Comparison of ENCODE assay signal across 17 cellular contexts in the genomic region with DNA sequence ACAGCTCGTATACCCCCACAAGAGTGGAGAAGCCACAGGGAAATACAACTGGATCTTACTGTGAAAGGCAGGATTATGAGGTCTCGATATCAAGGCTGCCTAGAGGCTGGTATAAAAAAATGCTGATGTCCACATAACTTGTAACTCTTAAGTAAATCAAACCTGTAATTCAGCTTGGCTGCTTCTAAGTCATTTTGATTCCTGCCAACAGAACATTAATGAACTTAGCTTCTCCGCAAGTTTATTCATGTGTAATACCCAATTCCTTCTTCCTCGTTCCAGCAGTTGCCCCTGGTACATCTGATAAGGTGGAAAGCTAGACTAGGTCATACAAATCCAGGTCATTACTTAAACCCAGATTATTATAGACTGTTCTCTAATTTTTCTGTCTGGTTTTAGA. TPM values are rescaled to one million over a fixed set of nuclear protein-coding genes. Genes with fewer than 3 reads are reported as not detected.
DNase-seq lines count a peak whose midpoint lies in the region; ATAC-seq and TF ChIP-seq lines count a peak whose summit lies in the region.
"Had no signal": no experiment of that assay in that cellular context is flagged by ENCODE, and none has a peak within 500 bp of the region (broad histone marks: within the 10 kb centered on the region; RNA-seq: fewer than 3 reads in every experiment).

No MANE protein-coding gene starts in this region.

- H3K4me2 ChIP-seq in IMR-90 (ENCODE audit: low read depth, low read length): no peak overlapping the region

- TF ChIP-seq RAD21 in IMR-90 (IDR thresholded peaks at IDR 0.05; ENCODE audit: low read length): no peak

- H2BK5ac ChIP-seq in IMR-90 (ENCODE audit: low read depth, low read length, poor library complexity, severe bottlenecking): no peak overlapping the region

- H4K8ac ChIP-seq in IMR-90 (ENCODE audit: low read depth in 2 of 2, low read length in 2 of 2): no peak overlapping the region

- BruUV-seq in IMR-90 (replicated peaks; lab: Mats Ljungman, UMichigan): no TSS peak

- no peak overlapping the region for H4K5ac ChIP-seq in IMR-90 (ENCODE audit: low read depth, low read length)

- H3K27me3 ChIP-seq in IMR-90 (ENCODE audit: control insufficient read depth, insufficient read depth, low read length) (no peaks in the 10 kb centered on the region), prostate gland (replicated peaks; ENCODE audit: insufficient read depth) (no peaks in the 10 kb centered on the region)
- H3K27me3 ChIP-seq: Peyer's patch had no signal

- CTCF ChIA-PET in IMR-90 (lab: Yijun Ruan, JAX): interaction anchor here (1.0 kb wide), 1 partner anchor 151 kb away, joined by 3 read pairs; no protein-coding TSS in a partner anchor

- no peaks in the 10 kb centered on the region for H3K79me1 ChIP-seq in IMR-90 (ENCODE audit: low read depth in 1 of 2, low read length in 2 of 2)

- H3K18ac ChIP-seq in IMR-90 (ENCODE audit: low read depth, low read length): no peak overlapping the region

- no peak overlapping the region for H2AK9ac ChIP-seq in IMR-90 (replicated peaks; ENCODE audit: low read depth, low read length, poor library complexity)

- H3K9me1 ChIP-seq in IMR-90 (ENCODE audit: insufficient read depth, low read length): no peaks in the 10 kb centered on the region

- H2BK120ac ChIP-seq in IMR-90 (ENCODE audit: low read depth, low read length): no peak overlapping the region

- H3K9me3 ChIP-seq in IMR-90 (ENCODE audit: control insufficient read depth, insufficient read depth, low read length) (no peaks in the 10 kb centered on the region), prostate gland (no peaks in the 10 kb centered on the region)
- H3K9me3 ChIP-seq: Peyer's patch had no signal

- H2AK5ac ChIP-seq in IMR-90 (ENCODE audit: low read depth, low read length): no peak overlapping the region

- POLR2A ChIA-PET in IMR-90 (lab: Charles Lee; ENCODE audit: unreplicated experiment): no interaction called here

- H4K91ac ChIP-seq in IMR-90 (ENCODE audit: insufficient read depth, low read depth, low read length): no peak overlapping the region

- TF ChIP-seq CTCF in IMR-90 (conservative IDR thresholded peaks at IDR 0.05; ENCODE audit: low read depth, low read length) (no peak), prostate gland (IDR thresholded peaks at IDR 0.05) (no peak), foreskin fibroblast (IDR thresholded peaks at IDR 0.05; ENCODE audit: low read depth, low read length) (no peak)

- no peak overlapping the region for H3K14ac ChIP-seq in IMR-90 (replicated peaks; ENCODE audit: low read depth, low read length)

- no peak overlapping the region for H2BK20ac ChIP-seq in IMR-90 (ENCODE audit: low read depth, low read length)

- H2BK15ac ChIP-seq in IMR-90 (ENCODE audit: low read depth, low read length): no peak overlapping the region

- no peak overlapping the region for H3K23ac ChIP-seq in IMR-90 (ENCODE audit: low read depth, low read length)

- H3K9ac ChIP-seq in IMR-90 (ENCODE audit: low read depth, low read length): no peak overlapping the region

- DNase-seq in IMR-90: no peak
- DNase-seq in astrocyte of the hippocampus (ENCODE audit: low read depth, low spot score): peak; percentile 22
- peak; percentile 18 for DNase-seq in prostate gland (ENCODE audit: low spot score)
- DNase-seq in foreskin fibroblast: no peak
- no peak for DNase-seq in Kasumi-1 (lab: John Stamatoyannopoulos, UW)
- no peak for DNase-seq in SHP77 (lab: John Stamatoyannopoulos, UW)
- DNase-seq: CD4-positive, CD25-positive, alpha-beta regulatory T cell; DMS79; KBM-7; NCI-H1105 treated with DMSO at 0.1 percent for 48 hours; NCI-H2081; NCI-H2171; NCI-H345; NCI-H524; NCI-H774; Peyer's patch had no signal

- H3K4ac ChIP-seq in IMR-90 (ENCODE audit: low read depth, low read length): no peak overlapping the region

- peaks cover 10% of the 10 kb centered on the region for H3K4me1 ChIP-seq in IMR-90 (ENCODE audit: control insufficient read depth, insufficient read depth, low read length)
- no peaks in the 10 kb centered on the region for H3K4me1 ChIP-seq in prostate gland (replicated peaks)
- H3K4me1 ChIP-seq: Peyer's patch had no signal

- H3K36me3 ChIP-seq in IMR-90 (ENCODE audit: control insufficient read depth, insufficient read depth, low read length): no peaks in the 10 kb centered on the region
- H3K36me3 ChIP-seq in prostate gland: no peaks in the 10 kb centered on the region
- H3K36me3 ChIP-seq: Peyer's patch had no signal

- in situ Hi-C loops in IMR-90 (cut with MboI; ENCODE audit: low sequenced_read_pairs): no loop called here

- no peak overlapping the region for H3K56ac ChIP-seq in IMR-90 (ENCODE audit: extremely low read depth, insufficient read depth, low read length)

- no peaks in the 10 kb centered on the region for H4K20me1 ChIP-seq in IMR-90 (ENCODE audit: insufficient read depth, low read length)

- H3K4me3 ChIP-seq in IMR-90 (ENCODE audit: insufficient read depth, low read depth, low read length) (no peak overlapping the region), prostate gland (no peak overlapping the region), foreskin fibroblast (ENCODE audit: low read depth in 1 of 2, low read length in 2 of 2) (no peak overlapping the region)
- H3K4me3 ChIP-seq: Peyer's patch had no signal

- intact Hi-C loops in IMR-90 (cut with micrococcal nuclease): no loop called here
- intact Hi-C loops in prostate gland (cut with DNase I): no loop called here

- ATAC-seq in IMR-90 (ENCODE audit: low read depth): no peak
- ATAC-seq in esophagus mucosa: peak; percentile 73

- H3K27ac ChIP-seq in IMR-90 (ENCODE audit: insufficient read depth, low read length) (no peak overlapping the region), prostate gland (no peak overlapping the region)
- H3K27ac ChIP-seq: Peyer's patch had no signal

- dilution Hi-C loops in IMR-90 (cut with HindIII; ENCODE audit: low sequenced_read_pairs, unreplicated experiment): no loop called here

- TF ChIP-seq POLR2A in IMR-90 (IDR thresholded peaks at IDR 0.05; ENCODE audit: low read depth, low read length) (no peak), prostate gland (IDR thresholded peaks at IDR 0.05) (no peak)

- WGBS in IMR-90 (ENCODE audit: extremely low coverage in 2 of 2, insufficient read length in 1 of 2), 2 experiments: no CpG with 5 or more reads among the region's 4 CpGs
- WGBS in prostate gland: 40% methylated on average over 4 of the region's 4 CpGs

- H2AFZ ChIP-seq in IMR-90 (replicated peaks; ENCODE audit: low read length, poor library complexity): no peak overlapping the region

TF ChIP-seq in IMR-90, 13 proteins besides CTCF, POLR2A, EP300 and RAD21:
- peak; percentile 8; the same call in 1 of the 2 replicates for TF ChIP-seq MAFK (IDR thresholded peaks at IDR 0.05; ENCODE audit: low read depth, low read length)
- no peak for TF ChIP-seq SMC3 (IDR thresholded peaks at IDR 0.05; ENCODE audit: low read depth, low read length)

RNA-seq across cellular contexts. Expression of gene SMIM15, which starts 16.4 kb away (rescaled TPM):
- total RNA-seq in IMR-90 (2012; rRNA removed): 94.3 and 101 TPM in 2 replicates
- 38.5 and 49.7 TPM in 2 replicates for polyA plus RNA-seq in IMR-90 (2012; rRNA removed)
- polyA plus RNA-seq in IMR-90 (2012; cell fraction: cytosol; rRNA removed): 13.4 and 28.8 TPM in 2 replicates
- polyA plus RNA-seq in IMR-90 (2012; cell fraction: nucleus; rRNA removed; ENCODE audit: low replicate concordance): 3.0 and 17.3 TPM in 2 replicates
- 54.7 TPM for total RNA-seq in esophagus mucosa
- total RNA-seq in prostate gland: 10 to 100 TPM; 30.0 to 53.1 TPM

Comparison
In these comparisons a context has a peak if more than half of its experiments do, and no peak if none do; other contexts are left out.
1. DNase-seq: peak in astrocyte of the hippocampus (single experiment) and prostate gland (single experiment); none in IMR-90 (single experiment), foreskin fibroblast (0 of 2), Kasumi-1 (0 of 2) and SHP77 (0 of 2).